9 cellular contexts compared by ENCODE assay signal in genomic region chr4:72418458-72418857, GRCh38.
DNase-seq lines count a peak whose midpoint lies in the region; ATAC-seq and TF ChIP-seq lines count a peak whose summit lies in the region.
"Had no signal": no experiment of that assay in that cellular context is flagged by ENCODE, and none has a peak within 500 bp of the region (broad histone marks: within the 10 kb centered on the region; RNA-seq: fewer than 3 reads in every experiment).

No MANE protein-coding gene starts in this region.

- H3K4me3 ChIP-seq in fibroblast of lung (replicated peaks in 1 of 4; ENCODE audit: control extremely low read depth in 1 of 4, insufficient read depth in 1 of 4, low read depth in 3 of 4, low read length in 4 of 4) (no peak overlapping the region), OCI-LY7 (ENCODE audit: low read depth, low read length, poor library complexity, severe bottlenecking) (no peak overlapping the region)
- H3K4me3 ChIP-seq: cardiac muscle cell, lung had no signal

- no peak overlapping the region for H3K4me2 ChIP-seq in fibroblast of lung (ENCODE audit: extremely low read depth, insufficient read depth, low read length)
- H3K4me2 ChIP-seq in OCI-LY7 (ENCODE audit: low read length), result no peak overlapping the region

- TF ChIP-seq CTCF in RWPE1 (conservative IDR thresholded peaks at IDR 0.05; ENCODE audit: low read depth), result no peak
- no peak for TF ChIP-seq CTCF in fibroblast of lung (conservative IDR thresholded peaks at IDR 0.05 in 1 of 2, IDR thresholded peaks at IDR 0.05 in 1 of 2; ENCODE audit: low read depth in 1 of 2, low read length in 2 of 2)
- no peak for TF ChIP-seq CTCF in OCI-LY7 (conservative IDR thresholded peaks at IDR 0.05; ENCODE audit: low read length)

- H3K9me2 ChIP-seq in OCI-LY7 (ENCODE audit: insufficient read depth, low read length), result no peaks in the 10 kb centered on the region

- CTCF ChIA-PET in RWPE1 (lab: Yijun Ruan, JAX) (no interaction called here), OCI-LY7 (lab: Charles Lee; ENCODE audit: unreplicated experiment) (no interaction called here)

- H3K9ac ChIP-seq in fibroblast of lung (ENCODE audit: insufficient read depth, low read length), result no peak overlapping the region

- H3K27me3 ChIP-seq in fibroblast of lung (ENCODE audit: control insufficient read depth, insufficient read depth, low read length), result no peaks in the 10 kb centered on the region
- H3K27me3 ChIP-seq: cardiac muscle cell had no signal

- no peaks in the 10 kb centered on the region for H3K9me3 ChIP-seq in fibroblast of lung (ENCODE audit: control insufficient read depth, insufficient read depth, low read depth, low read length)
- H3K9me3 ChIP-seq in OCI-LY7 (ENCODE audit: low read length), result no peaks in the 10 kb centered on the region

- intact Hi-C loops in OCI-LY7 (cut with micrococcal nuclease; ENCODE audit: unreplicated experiment), result no loop called here

- H3K36me3 ChIP-seq in fibroblast of lung (ENCODE audit: control insufficient read depth, insufficient read depth, low read length), result no peaks in the 10 kb centered on the region
- no peaks in the 10 kb centered on the region for H3K36me3 ChIP-seq in OCI-LY7 (ENCODE audit: insufficient read depth, low read length)
- H3K36me3 ChIP-seq: cardiac muscle cell had no signal

- POLR2A ChIA-PET in RWPE1 (lab: Yijun Ruan, JAX; ENCODE audit: low non-redundant PET) (no interaction called here), OCI-LY7 (lab: Charles Lee) (interaction anchor here (1.3 kb wide), 1 partner anchor 9 kb away, joined by 4 read pairs; no protein-coding TSS in a partner anchor)

- no peak for ATAC-seq in GM21786 (IDR thresholded peaks at IDR 0.05; ENCODE audit: unreplicated experiment)

- DNase-seq in HUDEP-2 (lab: John Stamatoyannopoulos, UW; ENCODE audit: unreplicated experiment in 76 of 76) (peak in 50 of 76 experiments; percentile 1 to 65 (median 19)), RWPE1 (ENCODE audit: low spot score) (peak; percentile 20), fibroblast of lung (ENCODE audit: low read depth in 2 of 2) (peak; percentile 72 to 77), smooth muscle cell of the brain vasculature (ENCODE audit: low read depth, low spot score) (peak; percentile 54), OCI-LY7 (ENCODE audit: low spot score) (no peak), NK-92 (lab: John Stamatoyannopoulos, UW; ENCODE audit: unreplicated experiment) (no peak)

- no TSS peak for BruUV-seq in OCI-LY7 (replicated peaks; lab: Mats Ljungman, UMichigan)

- H4K20me1 ChIP-seq in fibroblast of lung (ENCODE audit: control insufficient read depth, extremely low read depth, insufficient read depth, low read length), result no peaks in the 10 kb centered on the region
- H4K20me1 ChIP-seq in OCI-LY7 (ENCODE audit: insufficient read depth, low read length), result no peaks in the 10 kb centered on the region

- no peak overlapping the region for H3K27ac ChIP-seq in RWPE1
- H3K27ac ChIP-seq in fibroblast of lung (ENCODE audit: insufficient read depth, low read length), result no peak overlapping the region
- H3K27ac ChIP-seq in OCI-LY7 (ENCODE audit: low read depth, low read length, poor library complexity, severe bottlenecking), result no peak overlapping the region
- H3K27ac ChIP-seq: cardiac muscle cell had no signal

- H3K79me2 ChIP-seq in fibroblast of lung (ENCODE audit: control insufficient read depth, insufficient read depth, low read length), result no peaks in the 10 kb centered on the region
- no peaks in the 10 kb centered on the region for H3K79me2 ChIP-seq in OCI-LY7 (ENCODE audit: insufficient read depth, low read depth, low read length)

- H3K4me1 ChIP-seq in fibroblast of lung (ENCODE audit: control insufficient read depth, extremely low read depth, insufficient read depth, low read length), result no peaks in the 10 kb centered on the region
- no peaks in the 10 kb centered on the region for H3K4me1 ChIP-seq in OCI-LY7 (ENCODE audit: insufficient read depth, low read length, poor library complexity, severe bottlenecking)

- no peak overlapping the region for H2AFZ ChIP-seq in fibroblast of lung (ENCODE audit: low read length)
- no peak overlapping the region for H2AFZ ChIP-seq in OCI-LY7 (ENCODE audit: low read length)

Comparison
In these comparisons a context has a peak if more than half of its experiments do, and no peak if none do; other contexts are left out.
1. DNase-seq: peak in HUDEP-2 (50 of 76), RWPE1 (single experiment), fibroblast of lung (2 of 2) and smooth muscle cell of the brain vasculature (single experiment); none in OCI-LY7 (single experiment) and NK-92 (single experiment).